21 cellular contexts compared by ENCODE assay signal in the genomic region with DNA sequence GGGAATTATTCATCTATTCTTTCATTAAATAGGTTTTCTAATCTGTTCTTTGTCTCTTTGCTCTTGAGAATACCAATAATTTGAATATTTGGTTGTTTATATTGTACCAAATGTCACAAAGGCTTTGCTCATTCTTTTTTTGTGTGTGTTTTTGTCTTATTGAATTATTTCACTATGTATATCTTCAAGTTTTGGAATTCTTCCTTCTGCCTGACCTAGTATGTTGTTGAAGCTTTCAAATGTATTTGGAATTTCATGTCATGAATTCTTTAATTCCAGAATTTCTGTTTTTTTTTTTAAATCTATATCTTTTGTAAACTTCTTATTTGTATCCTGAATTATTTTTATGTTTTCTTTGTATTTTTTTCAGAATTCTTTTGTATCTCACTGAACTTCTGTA. TPM values are rescaled to one million over a fixed set of nuclear protein-coding genes. Genes with fewer than 3 reads are reported as not detected.
DNase-seq lines count a peak whose midpoint lies in the region; FAIRE-seq and TF ChIP-seq lines count a peak whose summit lies in the region.
"Had no signal": no experiment of that assay in that cellular context is flagged by ENCODE, and none has a peak within 500 bp of the region (broad histone marks: within the 10 kb centered on the region; RNA-seq: fewer than 3 reads in every experiment).

No MANE protein-coding gene starts in this region.

- H3K4me1 Mint-ChIP-seq in nephron progenitor cell: no peaks in the 10 kb centered on the region
- H3K4me1 Mint-ChIP-seq: B cell had no signal

- no peak for DNase-seq in kidney
- DNase-seq in nephron progenitor cell: no peak
- DNase-seq in HuH-7.5 (ENCODE audit: low spot score): no peak
- DNase-seq: AML-193; Caco-2; Calu3; CD4-positive, alpha-beta T cell; CD8-positive, alpha-beta T cell; DMS79 treated with DMSO at 0.1 percent for 48 hours; GDM1 had no signal

- no peak overlapping the region for H3K27ac Mint-ChIP-seq in nephron progenitor cell
- H3K27ac Mint-ChIP-seq: B cell; CD4-positive, alpha-beta T cell; CD8-positive, alpha-beta T cell had no signal

- H3K4me3 ChIP-seq in kidney (ENCODE audit: low read length in 2 of 2): no peak overlapping the region
- H3K4me3 ChIP-seq: A549; BLaER1 treated with 17β-estradiol and CSF1 and Interleukin-3, amounts not matched to agents 10 nM and 100 nM; GM12878 had no signal

- peaks cover 18% of the 10 kb centered on the region for H3K27me3 Mint-ChIP-seq in nephron progenitor cell (ENCODE audit: low read depth, poor library complexity)
- H3K27me3 Mint-ChIP-seq: B cell had no signal

- no peak overlapping the region for H3K27ac ChIP-seq in kidney (ENCODE audit: low read depth in 2 of 2, low read length in 2 of 2)
- H3K27ac ChIP-seq: 22Rv1; A549; BLaER1 treated with 17β-estradiol and CSF1 and Interleukin-3, amounts not matched to agents 10 nM and 100 nM; C4-2B had no signal

- H3K36me3 Mint-ChIP-seq in nephron progenitor cell (ENCODE audit: low read depth): peaks cover 19% of the 10 kb centered on the region

- no peak overlapping the region for H3K4me3 Mint-ChIP-seq in nephron progenitor cell
- H3K4me3 Mint-ChIP-seq: B cell; CD4-positive, alpha-beta T cell; CD8-positive, alpha-beta T cell had no signal

- no peaks in the 10 kb centered on the region for H3K36me3 ChIP-seq in kidney (ENCODE audit: control insufficient read depth in 1 of 2, insufficient read depth in 2 of 2, low read length in 2 of 2)

- intact Hi-C loops in kidney (cut with DNase I): no loop called here

- peaks cover 4 to 6% of the 10 kb centered on the region in 2 donors for H3K9me3 ChIP-seq in kidney (ENCODE audit: control insufficient read depth in 1 of 2, low read length in 2 of 2)
- H3K9me3 ChIP-seq: A549, Caco-2 had no signal

- H3K9ac ChIP-seq in kidney (ENCODE audit: low read length in 2 of 2): no peak overlapping the region
- H3K9ac ChIP-seq: BLaER1 treated with 17β-estradiol and CSF1 and Interleukin-3, amounts not matched to agents 10 nM and 100 nM had no signal

- H3K4me1 ChIP-seq in kidney (ENCODE audit: control insufficient read depth in 1 of 2, insufficient read depth in 1 of 2, low read depth in 1 of 2, low read length in 2 of 2): no peaks in the 10 kb centered on the region
- H3K4me1 ChIP-seq: A549, Caco-2 had no signal

- H3K9me3 Mint-ChIP-seq in nephron progenitor cell: peaks cover 67% of the 10 kb centered on the region

- no peak for TF ChIP-seq CTCF in kidney (IDR thresholded peaks at IDR 0.05; ENCODE audit: borderline replicate concordance, extremely low read depth, insufficient read depth)
- no peak for TF ChIP-seq CTCF in nephron progenitor cell (IDR thresholded peaks at IDR 0.05)

- FAIRE-seq in G401.6 (lab: Jason Lieb, UNC) (peak; percentile 40), TTC549 (lab: Jason Lieb, UNC) (peak; percentile 3), kidney (lab: Jason Lieb, UNC) (peak; percentile 61)
- FAIRE-seq: A549, D721Med, GM12878, GM12892, GM18507 had no signal

RNA-seq across cellular contexts. Expression of gene HLA-B, which starts 16.8 kb away (rescaled TPM):
- 1,532 TPM for total RNA-seq in kidney
- polyA plus RNA-seq in kidney (ENCODE audit: insufficient read depth, low read depth, low replicate concordance): 1,348 TPM
